In the genomic region with DNA sequence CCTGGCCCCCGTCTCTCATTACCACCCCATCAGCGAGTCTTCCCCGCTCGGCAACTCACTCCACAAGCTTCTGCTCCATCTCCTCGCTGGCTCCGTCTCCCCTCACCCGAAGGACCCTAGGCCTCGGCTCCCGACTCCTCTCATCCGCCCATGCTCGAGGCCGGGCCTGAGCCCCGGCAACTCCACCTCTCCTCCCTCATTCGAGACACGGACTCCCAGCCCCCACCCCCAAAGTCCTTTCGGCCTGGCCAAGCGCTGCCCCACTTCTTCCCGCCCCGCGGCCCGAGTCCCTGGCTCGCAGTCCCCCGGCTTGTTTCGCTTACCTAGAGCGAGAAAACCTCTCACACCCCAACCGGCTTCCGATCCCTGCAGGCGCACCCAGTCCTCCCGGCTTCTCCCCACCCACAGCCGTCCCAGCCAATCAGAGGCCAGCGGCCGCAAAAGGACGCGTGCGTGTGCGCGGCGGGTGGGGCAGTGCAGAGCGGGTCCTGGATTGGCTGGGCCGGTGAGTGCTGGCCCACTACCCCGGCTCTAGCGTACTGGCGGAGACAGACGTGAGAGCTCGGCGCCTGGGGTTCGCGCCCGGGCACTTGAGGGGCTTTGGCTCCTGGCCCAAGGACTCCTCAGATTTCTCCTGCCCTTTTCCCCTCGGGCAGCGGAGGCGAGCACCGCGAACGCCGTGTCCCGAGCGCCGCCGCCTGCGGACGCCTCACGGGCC, we compare ENCODE assay signal across 1 cellular context.
A peak's percentile ranks its signal among the peaks of the same experiment; 100 is the strongest.
TF ChIP-seq lines count a peak whose summit lies in the region.

Gene HIGD1A (minus strand): TSS at position 378 of the 718 bp plus-strand sequence. CDS start 10,237 bp downstream, outside the sequence.

TF ChIP-seq in HepG2, 621 proteins besides CTCF, POLR2A, EP300 and RAD21 (continued from another document and continues in another):
- TF ChIP-seq, protein P1, sequence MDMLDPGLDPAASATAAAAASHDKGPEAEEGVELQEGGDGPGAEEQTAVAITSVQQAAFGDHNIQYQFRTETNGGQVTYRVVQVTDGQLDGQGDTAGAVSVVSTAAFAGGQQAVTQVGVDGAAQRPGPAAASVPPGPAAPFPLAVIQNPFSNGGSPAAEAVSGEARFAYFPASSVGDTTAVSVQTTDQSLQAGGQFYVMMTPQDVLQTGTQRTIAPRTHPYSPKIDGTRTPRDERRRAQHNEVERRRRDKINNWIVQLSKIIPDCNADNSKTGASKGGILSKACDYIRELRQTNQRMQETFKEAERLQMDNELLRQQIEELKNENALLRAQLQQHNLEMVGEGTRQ (IDR thresholded peaks at IDR 0.05; ENCODE audit: low read depth, low read length): no peak
- TF ChIP-seq, protein P1 (CRISPR knock-in tag; IDR thresholded peaks at IDR 0.05; ENCODE audit: borderline replicate concordance): peak; percentile 16; the same call in 1 of the 2 replicates
- TF ChIP-seq ZNF274 (CRISPR knock-in tag; IDR thresholded peaks at IDR 0.05) (peak; percentile 71; the same call in 1 of the 2 replicates), DNMT1 (CRISPR knock-in tag; IDR thresholded peaks at IDR 0.05) (no peak), ZNF816 (CRISPR knock-in tag; IDR thresholded peaks at IDR 0.05; ENCODE audit: borderline replicate concordance) (0 out of 2 replicates have a peak, but pooled peaks have one; percentile 32), GFI1 (CRISPR knock-in tag; IDR thresholded peaks at IDR 0.05; ENCODE audit: borderline replicate concordance) (no peak), ZNF720 (CRISPR knock-in tag; IDR thresholded peaks at IDR 0.05) (no peak), RARA (CRISPR knock-in tag; IDR thresholded peaks at IDR 0.05) (peak; percentile 27; the same call in 1 of the 2 replicates), ZNF83 (CRISPR knock-in tag; IDR thresholded peaks at IDR 0.05; ENCODE audit: borderline replicate concordance) (no peak), RNF2 (conservative IDR thresholded peaks at IDR 0.05; ENCODE audit: low read depth) (no peak), HNRNPH1 (optimal IDR thresholded peaks at IDR 0.05; ENCODE audit: low read depth, low read length) (no peak), SIX4 (CRISPR knock-in tag; IDR thresholded peaks at IDR 0.05) (no peak), ZNF30 (CRISPR knock-in tag; IDR thresholded peaks at IDR 0.05) (no peak), HHEX (CRISPR knock-in tag; IDR thresholded peaks at IDR 0.05) (no peak), ADNP (CRISPR knock-in tag; IDR thresholded peaks at IDR 0.05) (no peak), ZNF205 (CRISPR knock-in tag; IDR thresholded peaks at IDR 0.05) (0 out of 2 replicates have a peak, but pooled peaks have one; percentile 16), ELK4 (CRISPR knock-in tag; IDR thresholded peaks at IDR 0.05; ENCODE audit: borderline replicate concordance) (no peak), MTA1 (CRISPR knock-in tag; IDR thresholded peaks at IDR 0.05; ENCODE audit: borderline replicate concordance) (0 out of 2 replicates have a peak, but pooled peaks have one; percentile 32), PAF1 (CRISPR knock-in tag; IDR thresholded peaks at IDR 0.05) (no peak), MLLT10 (CRISPR knock-in tag; IDR thresholded peaks at IDR 0.05) (no peak), ZNF18 (CRISPR knock-in tag; IDR thresholded peaks at IDR 0.05; ENCODE audit: insufficient replicate concordance) (peak; percentile 88), ZNF7 (CRISPR knock-in tag; IDR thresholded peaks at IDR 0.05) (no peak), AGO1 (IDR thresholded peaks at IDR 0.05; ENCODE audit: low read depth, low read length, poor library complexity, severe bottlenecking) (no peak), ATF7 (IDR thresholded peaks at IDR 0.05) (no peak), ATF7 (CRISPR knock-in tag; IDR thresholded peaks at IDR 0.05) (no peak), KDM2A (CRISPR knock-in tag; IDR thresholded peaks at IDR 0.05; ENCODE audit: borderline replicate concordance, low read depth) (no peak; the same call in 1 of the 2 replicates), EEA1 (CRISPR knock-in tag; IDR thresholded peaks at IDR 0.05; ENCODE audit: borderline replicate concordance) (no peak), ZNF879 (CRISPR knock-in tag; IDR thresholded peaks at IDR 0.05) (no peak), TBX2 (CRISPR knock-in tag; IDR thresholded peaks at IDR 0.05; ENCODE audit: borderline replicate concordance) (peak; percentile 81), FOXK2 (IDR thresholded peaks at IDR 0.05) (no peak), ZNF574 (CRISPR knock-in tag; IDR thresholded peaks at IDR 0.05) (peak; percentile 39), ZNF510 (CRISPR knock-in tag; IDR thresholded peaks at IDR 0.05; ENCODE audit: low read depth) (no peak), ZFP36 (IDR thresholded peaks at IDR 0.05; ENCODE audit: borderline replicate concordance, low read depth, low read length, partially characterized antibody) (no peak), TFE3 (CRISPR knock-in tag; IDR thresholded peaks at IDR 0.05) (0 out of 2 replicates have a peak, but pooled peaks have one; percentile 12), HNRNPLL (IDR thresholded peaks at IDR 0.05; ENCODE audit: low read depth, low read length, poor library complexity, severe bottlenecking) (peak; percentile 90), ZFP1 (CRISPR knock-in tag; IDR thresholded peaks at IDR 0.05) (no peak), NCOA5 (CRISPR knock-in tag; IDR thresholded peaks at IDR 0.05) (no peak), ZNF558 (CRISPR knock-in tag; IDR thresholded peaks at IDR 0.05; ENCODE audit: borderline replicate concordance) (no peak), TRIM24 (CRISPR knock-in tag; IDR thresholded peaks at IDR 0.05) (no peak), ZNF292 (CRISPR knock-in tag; IDR thresholded peaks at IDR 0.05; ENCODE audit: borderline replicate concordance, low read depth) (0 out of 2 replicates have a peak, but pooled peaks have one; percentile 28), MIER2 (CRISPR knock-in tag; IDR thresholded peaks at IDR 0.05) (no peak), GABPA (IDR thresholded peaks at IDR 0.05; ENCODE audit: low read depth, low read length) (no peak), GABPA (CRISPR knock-in tag; IDR thresholded peaks at IDR 0.05; ENCODE audit: low read depth) (peak; percentile 31; the same call in 1 of the 2 replicates), ATRX (CRISPR knock-in tag; IDR thresholded peaks at IDR 0.05; ENCODE audit: borderline replicate concordance) (no peak), LBX2 (CRISPR knock-in tag; IDR thresholded peaks at IDR 0.05; ENCODE audit: borderline replicate concordance) (no peak), ZNF782 (CRISPR knock-in tag; IDR thresholded peaks at IDR 0.05; ENCODE audit: borderline replicate concordance) (no peak; the same call in 1 of the 2 replicates)
- TF ChIP-seq, protein P2, sequence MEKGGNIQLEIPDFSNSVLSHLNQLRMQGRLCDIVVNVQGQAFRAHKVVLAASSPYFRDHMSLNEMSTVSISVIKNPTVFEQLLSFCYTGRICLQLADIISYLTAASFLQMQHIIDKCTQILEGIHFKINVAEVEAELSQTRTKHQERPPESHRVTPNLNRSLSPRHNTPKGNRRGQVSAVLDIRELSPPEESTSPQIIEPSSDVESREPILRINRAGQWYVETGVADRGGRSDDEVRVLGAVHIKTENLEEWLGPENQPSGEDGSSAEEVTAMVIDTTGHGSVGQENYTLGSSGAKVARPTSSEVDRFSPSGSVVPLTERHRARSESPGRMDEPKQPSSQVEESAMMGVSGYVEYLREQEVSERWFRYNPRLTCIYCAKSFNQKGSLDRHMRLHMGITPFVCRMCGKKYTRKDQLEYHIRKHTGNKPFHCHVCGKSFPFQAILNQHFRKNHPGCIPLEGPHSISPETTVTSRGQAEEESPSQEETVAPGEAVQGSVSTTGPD (CRISPR knock-in tag; IDR thresholded peaks at IDR 0.05): no peak
- TF ChIP-seq, protein P3, sequence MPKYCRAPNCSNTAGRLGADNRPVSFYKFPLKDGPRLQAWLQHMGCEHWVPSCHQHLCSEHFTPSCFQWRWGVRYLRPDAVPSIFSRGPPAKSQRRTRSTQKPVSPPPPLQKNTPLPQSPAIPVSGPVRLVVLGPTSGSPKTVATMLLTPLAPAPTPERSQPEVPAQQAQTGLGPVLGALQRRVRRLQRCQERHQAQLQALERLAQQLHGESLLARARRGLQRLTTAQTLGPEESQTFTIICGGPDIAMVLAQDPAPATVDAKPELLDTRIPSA (CRISPR knock-in tag; IDR thresholded peaks at IDR 0.05; ENCODE audit: borderline replicate concordance): no peak
- TF ChIP-seq, protein P4, sequence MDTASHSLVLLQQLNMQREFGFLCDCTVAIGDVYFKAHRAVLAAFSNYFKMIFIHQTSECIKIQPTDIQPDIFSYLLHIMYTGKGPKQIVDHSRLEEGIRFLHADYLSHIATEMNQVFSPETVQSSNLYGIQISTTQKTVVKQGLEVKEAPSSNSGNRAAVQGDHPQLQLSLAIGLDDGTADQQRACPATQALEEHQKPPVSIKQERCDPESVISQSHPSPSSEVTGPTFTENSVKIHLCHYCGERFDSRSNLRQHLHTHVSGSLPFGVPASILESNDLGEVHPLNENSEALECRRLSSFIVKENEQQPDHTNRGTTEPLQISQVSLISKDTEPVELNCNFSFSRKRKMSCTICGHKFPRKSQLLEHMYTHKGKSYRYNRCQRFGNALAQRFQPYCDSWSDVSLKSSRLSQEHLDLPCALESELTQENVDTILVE (CRISPR knock-in tag; IDR thresholded peaks at IDR 0.05): no peak
- TF ChIP-seq, protein P5, sequence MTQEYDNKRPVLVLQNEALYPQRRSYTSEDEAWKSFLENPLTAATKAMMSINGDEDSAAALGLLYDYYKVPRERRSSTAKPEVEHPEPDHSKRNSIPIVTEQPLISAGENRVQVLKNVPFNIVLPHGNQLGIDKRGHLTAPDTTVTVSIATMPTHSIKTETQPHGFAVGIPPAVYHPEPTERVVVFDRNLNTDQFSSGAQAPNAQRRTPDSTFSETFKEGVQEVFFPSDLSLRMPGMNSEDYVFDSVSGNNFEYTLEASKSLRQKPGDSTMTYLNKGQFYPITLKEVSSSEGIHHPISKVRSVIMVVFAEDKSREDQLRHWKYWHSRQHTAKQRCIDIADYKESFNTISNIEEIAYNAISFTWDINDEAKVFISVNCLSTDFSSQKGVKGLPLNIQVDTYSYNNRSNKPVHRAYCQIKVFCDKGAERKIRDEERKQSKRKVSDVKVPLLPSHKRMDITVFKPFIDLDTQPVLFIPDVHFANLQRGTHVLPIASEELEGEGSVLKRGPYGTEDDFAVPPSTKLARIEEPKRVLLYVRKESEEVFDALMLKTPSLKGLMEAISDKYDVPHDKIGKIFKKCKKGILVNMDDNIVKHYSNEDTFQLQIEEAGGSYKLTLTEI (CRISPR knock-in tag; conservative IDR thresholded peaks at IDR 0.05): no peak
